8 cellular contexts compared by ENCODE assay signal in genomic region chr2:119264781-119265692, GRCh38. TPM values are rescaled to one million over a fixed set of nuclear protein-coding genes. Genes with fewer than 3 reads are reported as not detected.
DNase-seq lines count a peak whose midpoint lies in the region; ATAC-seq and TF ChIP-seq lines count a peak whose summit lies in the region.

No MANE protein-coding gene starts in this region.

- peaks cover 2 to 4% of the 10 kb centered on the region in 2 donors for H3K27me3 Mint-ChIP-seq in CD4-positive, alpha-beta memory T cell

- CTCF ChIA-PET in CD4-positive, alpha-beta memory T cell (lab: Charles Lee; ENCODE audit: partially characterized antibody) = interaction anchor here (0.6 to 2.8 kb wide), 7 partner anchors 10 to 1218 kb away, joined by 3 to 8 read pairs (median 4); no protein-coding TSS in a partner anchor

- H2BK5ac ChIP-seq in neuronal stem cell (ENCODE audit: low read length) = no peak overlapping the region

- H3K4me2 ChIP-seq in neuronal stem cell (ENCODE audit: insufficient read depth, low read length, poor library complexity, severe bottlenecking) = no peak overlapping the region

- H3K9me3 Mint-ChIP-seq in CD4-positive, alpha-beta memory T cell = peaks cover 0 to 2% (median 0%) of the 10 kb centered on the region in 8 donors

- no peaks in the 10 kb centered on the region for H3K79me1 ChIP-seq in neuronal stem cell (ENCODE audit: low read depth, low read length)

- H3K9me3 ChIP-seq in CD4-positive, alpha-beta memory T cell (ENCODE audit: control insufficient read depth in 1 of 2, low read length in 2 of 2) = no peaks in the 10 kb centered on the region
- H3K9me3 ChIP-seq in esophagus muscularis mucosa (no peaks in the 10 kb centered on the region), neuronal stem cell (replicated peaks in 1 of 2; ENCODE audit: control insufficient read depth in 2 of 2, insufficient read depth in 1 of 2, low read depth in 1 of 2, low read length in 2 of 2) (no peaks in the 10 kb centered on the region)

- H2AK5ac ChIP-seq in neuronal stem cell (ENCODE audit: low read depth, low read length) = no peak overlapping the region

- no peak overlapping the region for H2AFZ ChIP-seq in neuronal stem cell (ENCODE audit: low read length)

- H2BK15ac ChIP-seq in neuronal stem cell (ENCODE audit: low read length) = no peak overlapping the region

- POLR2A ChIA-PET in CD4-positive, alpha-beta memory T cell (lab: Charles Lee; ENCODE audit: partially characterized antibody) = interaction anchor here (0.6 kb wide), 1 partner anchor 16 kb away, joined by 4 read pairs; no protein-coding TSS in a partner anchor

- H3K36me3 Mint-ChIP-seq in CD4-positive, alpha-beta memory T cell = no peaks in the 10 kb centered on the region

- ATAC-seq in GM18909 (IDR thresholded peaks at IDR 0.05; ENCODE audit: poor library complexity, unreplicated experiment) (peak; percentile 96), HG03039 (IDR thresholded peaks at IDR 0.05; ENCODE audit: unreplicated experiment) (peak; percentile 93)

- no peak overlapping the region for H3K4me3 ChIP-seq in CD4-positive, alpha-beta memory T cell (ENCODE audit: low read length in 2 of 2)
- H3K4me3 ChIP-seq in esophagus muscularis mucosa (no peak overlapping the region), neuronal stem cell (ENCODE audit: low read length in 2 of 2) (no peak overlapping the region)

- peak; percentile 53 to 70 (median 53) for TF ChIP-seq CTCF in esophagus muscularis mucosa (IDR thresholded peaks at IDR 0.05)

- TF ChIP-seq EP300 in esophagus muscularis mucosa (IDR thresholded peaks at IDR 0.05) = no peak

- peak in 3 of 5 donors; percentile 5 to 11 (median 9) for DNase-seq in CD4-positive, alpha-beta memory T cell
- peak; percentile 63 to 67 for DNase-seq in NCI-H2081 (lab: John Stamatoyannopoulos, UW)
- DNase-seq in UCSD-AML1 (lab: John Stamatoyannopoulos, UW; ENCODE audit: unreplicated experiment) = peak; percentile 34
- DNase-seq in esophagus muscularis mucosa (ENCODE audit: extremely low spot score) = no peak
- no peak for DNase-seq in neuronal stem cell (ENCODE audit: low spot score)
- no peak for DNase-seq in medulla oblongata (ENCODE audit: extremely low spot score)

- no peak overlapping the region for H3K23ac ChIP-seq in neuronal stem cell (ENCODE audit: low read depth, low read length, poor library complexity)

- no peaks in the 10 kb centered on the region for H3K4me1 Mint-ChIP-seq in CD4-positive, alpha-beta memory T cell

- TF ChIP-seq POLR2A in esophagus muscularis mucosa (IDR thresholded peaks at IDR 0.05; ENCODE audit: low read depth) = no peak

- H3K27me3 ChIP-seq in CD4-positive, alpha-beta memory T cell (ENCODE audit: insufficient read depth, low read length) = no peaks in the 10 kb centered on the region
- H3K27me3 ChIP-seq in esophagus muscularis mucosa (no peaks in the 10 kb centered on the region), neuronal stem cell (ENCODE audit: control insufficient read depth in 3 of 3, insufficient read depth in 3 of 3, low read depth in 1 of 3, low read length in 3 of 3) (peaks cover 0 to 17% (median 0%) of the 10 kb centered on the region in 3 experiments)

- H2BK12ac ChIP-seq in neuronal stem cell (ENCODE audit: low read length) = no peak overlapping the region

- WGBS in esophagus muscularis mucosa = 71% methylated on average over 8 of the region's 13 CpGs
- no CpG with 5 or more reads among the region's 13 CpGs for WGBS in neuronal stem cell (ENCODE audit: extremely low coverage in 2 of 2, insufficient read length in 2 of 2, insufficient replicate concordance in 1 of 2), 2 donors

- intact Hi-C loops in CD4-positive, alpha-beta memory T cell (cut with micrococcal nuclease) = loop anchor here (10.0 kb wide), 2 partner anchors 380 to 1220 kb away; no protein-coding TSS in a partner anchor
- intact Hi-C loops in esophagus muscularis mucosa (cut with DNase I) = no loop called here

- no peaks in the 10 kb centered on the region for H3K36me3 ChIP-seq in CD4-positive, alpha-beta memory T cell (ENCODE audit: insufficient read depth, low read length)
- H3K36me3 ChIP-seq in esophagus muscularis mucosa = peaks cover 0 to 12% (median 2%) of the 10 kb centered on the region in 4 donors
- no peaks in the 10 kb centered on the region for H3K36me3 ChIP-seq in neuronal stem cell (replicated peaks in 1 of 2; ENCODE audit: control insufficient read depth in 2 of 2, insufficient read depth in 2 of 2, low read length in 2 of 2)

- no peak overlapping the region for H3K9ac ChIP-seq in neuronal stem cell (ENCODE audit: low read depth, low read length, poor library complexity)

- no peaks in the 10 kb centered on the region for H3K4me1 ChIP-seq in CD4-positive, alpha-beta memory T cell (ENCODE audit: insufficient read depth, low read length)
- H3K4me1 ChIP-seq in esophagus muscularis mucosa (peaks cover 0 to 6% (median 0%) of the 10 kb centered on the region in 4 donors), neuronal stem cell (ENCODE audit: control insufficient read depth in 2 of 2, insufficient read depth in 1 of 2, low read depth in 1 of 2, low read length in 2 of 2) (no peaks in the 10 kb centered on the region)

- peak overlapping the region; percentile 59 for H3K14ac ChIP-seq in neuronal stem cell (ENCODE audit: low read length)

- no peak overlapping the region for H3K4me3 Mint-ChIP-seq in CD4-positive, alpha-beta memory T cell

- H3K27ac ChIP-seq in CD4-positive, alpha-beta memory T cell (ENCODE audit: low read depth, low read length) = no peak overlapping the region
- H3K27ac ChIP-seq in esophagus muscularis mucosa (replicated peaks in 1 of 4) (no peak overlapping the region), neuronal stem cell (replicated peaks; ENCODE audit: low read length) (no peak overlapping the region)

- no peak overlapping the region for H3K18ac ChIP-seq in neuronal stem cell (ENCODE audit: low read length)

- no peak overlapping the region for H3K27ac Mint-ChIP-seq in CD4-positive, alpha-beta memory T cell

- no peak overlapping the region for H4K8ac ChIP-seq in neuronal stem cell (ENCODE audit: low read depth, low read length)

- H4K91ac ChIP-seq in neuronal stem cell (ENCODE audit: low read depth, low read length, poor library complexity) = no peak overlapping the region

- H2BK120ac ChIP-seq in neuronal stem cell (ENCODE audit: low read depth, low read length) = no peak overlapping the region

- H3K4ac ChIP-seq in neuronal stem cell (ENCODE audit: low read length) = no peak overlapping the region

RNA-seq across cellular contexts. Expression of gene STEAP3, which starts 41.4 kb away (rescaled TPM):
- under 1 TPM in 1 of 2 experiments, not detected in 1; 0.32 TPM for total RNA-seq in CD4-positive, alpha-beta memory T cell
- polyA plus RNA-seq in CD4-positive, alpha-beta memory T cell = not detected
- 1 to 10 TPM; 2.5 to 5.9 (median 5.2) TPM for total RNA-seq in esophagus muscularis mucosa
- 0.47 TPM for polyA plus RNA-seq in neuronal stem cell (2013, experiment 1 of 2)
- 0.54 TPM for polyA plus RNA-seq in neuronal stem cell (2013, experiment 2 of 2)

Comparison
In these comparisons a context has a peak if more than half of its experiments do, and no peak if none do; other contexts are left out.
1. DNase-seq: peak in CD4-positive, alpha-beta memory T cell (3 of 5), NCI-H2081 (2 of 2) and UCSD-AML1 (single experiment); none in esophagus muscularis mucosa (single experiment), neuronal stem cell (single experiment) and medulla oblongata (single experiment).